ENCODE assay signal across 1 cellular context in the genomic region with DNA sequence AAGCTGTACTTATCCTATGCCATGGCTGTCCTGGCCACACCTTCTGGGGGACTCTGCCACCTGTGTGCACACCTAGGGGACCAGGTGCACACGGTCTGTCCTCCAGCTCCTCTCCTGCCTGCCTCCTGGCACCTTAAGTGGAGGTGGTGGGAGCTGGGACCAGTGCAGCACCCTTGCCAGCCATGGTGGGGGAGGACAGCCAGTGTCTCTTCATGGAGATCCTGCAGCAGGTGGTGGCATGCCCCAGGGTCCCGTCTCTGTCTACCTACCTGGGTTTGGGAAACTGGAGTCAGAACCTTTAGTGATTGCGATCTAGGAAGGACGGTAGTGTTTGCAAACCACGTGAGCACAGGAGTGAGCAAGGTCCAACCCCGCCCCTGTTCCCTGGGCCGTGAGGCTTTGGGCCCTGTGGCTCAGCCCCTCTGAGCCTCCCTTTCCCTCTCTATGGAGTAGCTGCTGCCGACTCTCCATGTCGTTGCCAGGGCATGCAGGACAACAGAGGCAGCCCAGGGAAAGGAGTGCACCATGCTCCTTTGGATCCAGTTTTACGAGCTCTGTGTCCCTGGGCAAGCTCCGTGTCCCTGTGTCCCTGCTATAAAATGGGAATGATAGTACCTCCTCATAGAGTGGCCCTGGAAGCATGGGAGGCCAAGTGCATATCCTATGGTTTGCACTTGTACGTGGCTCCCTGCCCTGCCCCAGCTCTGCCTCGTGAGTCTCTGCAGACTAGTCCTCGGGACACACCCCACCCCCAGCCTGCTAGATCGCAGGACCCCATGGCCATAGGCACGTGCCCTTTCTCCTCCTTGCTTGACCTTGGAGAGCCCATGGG.
TF ChIP-seq lines count a peak whose summit lies in the region.

No MANE protein-coding gene starts in this region.

TF ChIP-seq in HepG2, 621 proteins besides CTCF, POLR2A, EP300 and RAD21 (continued from another document and continues in another):
- TF ChIP-seq, protein P1, sequence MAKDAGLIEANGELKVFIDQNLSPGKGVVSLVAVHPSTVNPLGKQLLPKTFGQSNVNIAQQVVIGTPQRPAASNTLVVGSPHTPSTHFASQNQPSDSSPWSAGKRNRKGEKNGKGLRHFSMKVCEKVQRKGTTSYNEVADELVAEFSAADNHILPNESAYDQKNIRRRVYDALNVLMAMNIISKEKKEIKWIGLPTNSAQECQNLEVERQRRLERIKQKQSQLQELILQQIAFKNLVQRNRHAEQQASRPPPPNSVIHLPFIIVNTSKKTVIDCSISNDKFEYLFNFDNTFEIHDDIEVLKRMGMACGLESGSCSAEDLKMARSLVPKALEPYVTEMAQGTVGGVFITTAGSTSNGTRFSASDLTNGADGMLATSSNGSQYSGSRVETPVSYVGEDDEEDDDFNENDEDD (CRISPR knock-in tag; IDR thresholded peaks at IDR 0.05; ENCODE audit: borderline replicate concordance): peak; percentile 45; the same call in 1 of the 2 replicates
- TF ChIP-seq, protein P2, sequence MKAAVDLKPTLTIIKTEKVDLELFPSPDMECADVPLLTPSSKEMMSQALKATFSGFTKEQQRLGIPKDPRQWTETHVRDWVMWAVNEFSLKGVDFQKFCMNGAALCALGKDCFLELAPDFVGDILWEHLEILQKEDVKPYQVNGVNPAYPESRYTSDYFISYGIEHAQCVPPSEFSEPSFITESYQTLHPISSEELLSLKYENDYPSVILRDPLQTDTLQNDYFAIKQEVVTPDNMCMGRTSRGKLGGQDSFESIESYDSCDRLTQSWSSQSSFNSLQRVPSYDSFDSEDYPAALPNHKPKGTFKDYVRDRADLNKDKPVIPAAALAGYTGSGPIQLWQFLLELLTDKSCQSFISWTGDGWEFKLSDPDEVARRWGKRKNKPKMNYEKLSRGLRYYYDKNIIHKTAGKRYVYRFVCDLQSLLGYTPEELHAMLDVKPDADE (CRISPR knock-in tag; IDR thresholded peaks at IDR 0.05): no peak
- TF ChIP-seq, protein P3, sequence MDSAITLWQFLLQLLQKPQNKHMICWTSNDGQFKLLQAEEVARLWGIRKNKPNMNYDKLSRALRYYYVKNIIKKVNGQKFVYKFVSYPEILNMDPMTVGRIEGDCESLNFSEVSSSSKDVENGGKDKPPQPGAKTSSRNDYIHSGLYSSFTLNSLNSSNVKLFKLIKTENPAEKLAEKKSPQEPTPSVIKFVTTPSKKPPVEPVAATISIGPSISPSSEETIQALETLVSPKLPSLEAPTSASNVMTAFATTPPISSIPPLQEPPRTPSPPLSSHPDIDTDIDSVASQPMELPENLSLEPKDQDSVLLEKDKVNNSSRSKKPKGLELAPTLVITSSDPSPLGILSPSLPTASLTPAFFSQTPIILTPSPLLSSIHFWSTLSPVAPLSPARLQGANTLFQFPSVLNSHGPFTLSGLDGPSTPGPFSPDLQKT (CRISPR knock-in tag; IDR thresholded peaks at IDR 0.05; ENCODE audit: borderline replicate concordance): no peak
- TF ChIP-seq, protein P4, sequence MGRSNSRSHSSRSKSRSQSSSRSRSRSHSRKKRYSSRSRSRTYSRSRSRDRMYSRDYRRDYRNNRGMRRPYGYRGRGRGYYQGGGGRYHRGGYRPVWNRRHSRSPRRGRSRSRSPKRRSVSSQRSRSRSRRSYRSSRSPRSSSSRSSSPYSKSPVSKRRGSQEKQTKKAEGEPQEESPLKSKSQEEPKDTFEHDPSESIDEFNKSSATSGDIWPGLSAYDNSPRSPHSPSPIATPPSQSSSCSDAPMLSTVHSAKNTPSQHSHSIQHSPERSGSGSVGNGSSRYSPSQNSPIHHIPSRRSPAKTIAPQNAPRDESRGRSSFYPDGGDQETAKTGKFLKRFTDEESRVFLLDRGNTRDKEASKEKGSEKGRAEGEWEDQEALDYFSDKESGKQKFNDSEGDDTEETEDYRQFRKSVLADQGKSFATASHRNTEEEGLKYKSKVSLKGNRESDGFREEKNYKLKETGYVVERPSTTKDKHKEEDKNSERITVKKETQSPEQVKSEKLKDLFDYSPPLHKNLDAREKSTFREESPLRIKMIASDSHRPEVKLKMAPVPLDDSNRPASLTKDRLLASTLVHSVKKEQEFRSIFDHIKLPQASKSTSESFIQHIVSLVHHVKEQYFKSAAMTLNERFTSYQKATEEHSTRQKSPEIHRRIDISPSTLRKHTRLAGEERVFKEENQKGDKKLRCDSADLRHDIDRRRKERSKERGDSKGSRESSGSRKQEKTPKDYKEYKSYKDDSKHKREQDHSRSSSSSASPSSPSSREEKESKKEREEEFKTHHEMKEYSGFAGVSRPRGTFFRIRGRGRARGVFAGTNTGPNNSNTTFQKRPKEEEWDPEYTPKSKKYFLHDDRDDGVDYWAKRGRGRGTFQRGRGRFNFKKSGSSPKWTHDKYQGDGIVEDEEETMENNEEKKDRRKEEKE (IDR thresholded peaks at IDR 0.05): no peak
- no peak for TF ChIP-seq ZNF296 (CRISPR knock-in tag; conservative IDR thresholded peaks at IDR 0.05)
- TF ChIP-seq ZNF501 (CRISPR knock-in tag; IDR thresholded peaks at IDR 0.05): no peak
- TF ChIP-seq ZNF773 (CRISPR knock-in tag; IDR thresholded peaks at IDR 0.05; ENCODE audit: borderline replicate concordance): no peak
- TF ChIP-seq ZNF749 (CRISPR knock-in tag; IDR thresholded peaks at IDR 0.05; ENCODE audit: borderline replicate concordance): no peak
- no peak for TF ChIP-seq ZNF747 (CRISPR knock-in tag; IDR thresholded peaks at IDR 0.05; ENCODE audit: borderline replicate concordance)
- no peak for TF ChIP-seq SMARCE1 (IDR thresholded peaks at IDR 0.05; ENCODE audit: borderline replicate concordance)
- TF ChIP-seq, protein P5, sequence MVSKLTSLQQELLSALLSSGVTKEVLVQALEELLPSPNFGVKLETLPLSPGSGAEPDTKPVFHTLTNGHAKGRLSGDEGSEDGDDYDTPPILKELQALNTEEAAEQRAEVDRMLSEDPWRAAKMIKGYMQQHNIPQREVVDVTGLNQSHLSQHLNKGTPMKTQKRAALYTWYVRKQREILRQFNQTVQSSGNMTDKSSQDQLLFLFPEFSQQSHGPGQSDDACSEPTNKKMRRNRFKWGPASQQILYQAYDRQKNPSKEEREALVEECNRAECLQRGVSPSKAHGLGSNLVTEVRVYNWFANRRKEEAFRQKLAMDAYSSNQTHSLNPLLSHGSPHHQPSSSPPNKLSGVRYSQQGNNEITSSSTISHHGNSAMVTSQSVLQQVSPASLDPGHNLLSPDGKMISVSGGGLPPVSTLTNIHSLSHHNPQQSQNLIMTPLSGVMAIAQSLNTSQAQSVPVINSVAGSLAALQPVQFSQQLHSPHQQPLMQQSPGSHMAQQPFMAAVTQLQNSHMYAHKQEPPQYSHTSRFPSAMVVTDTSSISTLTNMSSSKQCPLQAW (CRISPR knock-in tag; IDR thresholded peaks at IDR 0.05): no peak; the same call in 1 of the 2 replicates
- TF ChIP-seq ZNF598 (CRISPR knock-in tag; IDR thresholded peaks at IDR 0.05; ENCODE audit: borderline replicate concordance): no peak; the same call in 1 of the 2 replicates
- TF ChIP-seq ERF (CRISPR knock-in tag; IDR thresholded peaks at IDR 0.05): 0 out of 2 replicates have a peak, but pooled peaks have one; percentile 13
- no peak for TF ChIP-seq MATR3 (CRISPR knock-in tag; IDR thresholded peaks at IDR 0.05)
- TF ChIP-seq NFE2L2 (IDR thresholded peaks at IDR 0.05; ENCODE audit: low read length): no peak
- TF ChIP-seq ZNF230 (CRISPR knock-in tag; IDR thresholded peaks at IDR 0.05): no peak
- TF ChIP-seq, protein P6, sequence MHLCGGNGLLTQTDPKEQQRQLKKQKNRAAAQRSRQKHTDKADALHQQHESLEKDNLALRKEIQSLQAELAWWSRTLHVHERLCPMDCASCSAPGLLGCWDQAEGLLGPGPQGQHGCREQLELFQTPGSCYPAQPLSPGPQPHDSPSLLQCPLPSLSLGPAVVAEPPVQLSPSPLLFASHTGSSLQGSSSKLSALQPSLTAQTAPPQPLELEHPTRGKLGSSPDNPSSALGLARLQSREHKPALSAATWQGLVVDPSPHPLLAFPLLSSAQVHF (CRISPR knock-in tag; IDR thresholded peaks at IDR 0.05): no peak
- TF ChIP-seq ZFP36L1 (CRISPR knock-in tag; IDR thresholded peaks at IDR 0.05): no peak
- TF ChIP-seq, protein P7, sequence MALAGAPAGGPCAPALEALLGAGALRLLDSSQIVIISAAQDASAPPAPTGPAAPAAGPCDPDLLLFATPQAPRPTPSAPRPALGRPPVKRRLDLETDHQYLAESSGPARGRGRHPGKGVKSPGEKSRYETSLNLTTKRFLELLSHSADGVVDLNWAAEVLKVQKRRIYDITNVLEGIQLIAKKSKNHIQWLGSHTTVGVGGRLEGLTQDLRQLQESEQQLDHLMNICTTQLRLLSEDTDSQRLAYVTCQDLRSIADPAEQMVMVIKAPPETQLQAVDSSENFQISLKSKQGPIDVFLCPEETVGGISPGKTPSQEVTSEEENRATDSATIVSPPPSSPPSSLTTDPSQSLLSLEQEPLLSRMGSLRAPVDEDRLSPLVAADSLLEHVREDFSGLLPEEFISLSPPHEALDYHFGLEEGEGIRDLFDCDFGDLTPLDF (CRISPR knock-in tag; IDR thresholded peaks at IDR 0.05): no peak
- TF ChIP-seq CCAR2 (optimal IDR thresholded peaks at IDR 0.05; ENCODE audit: low read depth, low read length): no peak
- no peak for TF ChIP-seq NONO (IDR thresholded peaks at IDR 0.05)
- TF ChIP-seq NONO (CRISPR knock-in tag; conservative IDR thresholded peaks at IDR 0.05): peak; percentile 78; the same call in 1 of the 2 replicates
- no peak for TF ChIP-seq ZNF543 (CRISPR knock-in tag; IDR thresholded peaks at IDR 0.05)
- no peak for TF ChIP-seq SIN3A (IDR thresholded peaks at IDR 0.05; ENCODE audit: borderline replicate concordance, low read depth, low read length)
- no peak for TF ChIP-seq BHLHE40 (IDR thresholded peaks at IDR 0.05; ENCODE audit: low read length)
- TF ChIP-seq, protein P8, sequence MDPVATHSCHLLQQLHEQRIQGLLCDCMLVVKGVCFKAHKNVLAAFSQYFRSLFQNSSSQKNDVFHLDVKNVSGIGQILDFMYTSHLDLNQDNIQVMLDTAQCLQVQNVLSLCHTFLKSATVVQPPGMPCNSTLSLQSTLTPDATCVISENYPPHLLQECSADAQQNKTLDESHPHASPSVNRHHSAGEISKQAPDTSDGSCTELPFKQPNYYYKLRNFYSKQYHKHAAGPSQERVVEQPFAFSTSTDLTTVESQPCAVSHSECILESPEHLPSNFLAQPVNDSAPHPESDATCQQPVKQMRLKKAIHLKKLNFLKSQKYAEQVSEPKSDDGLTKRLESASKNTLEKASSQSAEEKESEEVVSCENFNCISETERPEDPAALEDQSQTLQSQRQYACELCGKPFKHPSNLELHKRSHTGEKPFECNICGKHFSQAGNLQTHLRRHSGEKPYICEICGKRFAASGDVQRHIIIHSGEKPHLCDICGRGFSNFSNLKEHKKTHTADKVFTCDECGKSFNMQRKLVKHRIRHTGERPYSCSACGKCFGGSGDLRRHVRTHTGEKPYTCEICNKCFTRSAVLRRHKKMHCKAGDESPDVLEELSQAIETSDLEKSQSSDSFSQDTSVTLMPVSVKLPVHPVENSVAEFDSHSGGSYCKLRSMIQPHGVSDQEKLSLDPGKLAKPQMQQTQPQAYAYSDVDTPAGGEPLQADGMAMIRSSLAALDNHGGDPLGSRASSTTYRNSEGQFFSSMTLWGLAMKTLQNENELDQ (CRISPR knock-in tag; IDR thresholded peaks at IDR 0.05; ENCODE audit: borderline replicate concordance): no peak
- 0 out of 2 replicates have a peak, but pooled peaks have one; percentile 9 for TF ChIP-seq ZNF136 (CRISPR knock-in tag; IDR thresholded peaks at IDR 0.05; ENCODE audit: low read depth)
- TF ChIP-seq PCBP1 (IDR thresholded peaks at IDR 0.05; ENCODE audit: borderline replicate concordance, low read depth, low read length): no peak
- peak; percentile 54; the same call in 1 of the 2 replicates for TF ChIP-seq CBFB (CRISPR knock-in tag; IDR thresholded peaks at IDR 0.05)
- peak; percentile 43; the same call in 1 of the 2 replicates for TF ChIP-seq PITX1 (CRISPR knock-in tag; IDR thresholded peaks at IDR 0.05)
- TF ChIP-seq ZBTB8A (CRISPR knock-in tag; IDR thresholded peaks at IDR 0.05; ENCODE audit: borderline replicate concordance, low read depth): no peak
- TF ChIP-seq HMGA1 (CRISPR knock-in tag; conservative IDR thresholded peaks at IDR 0.05): no peak
- TF ChIP-seq GABPA (IDR thresholded peaks at IDR 0.05; ENCODE audit: low read depth, low read length): no peak
- no peak for TF ChIP-seq GABPA (CRISPR knock-in tag; IDR thresholded peaks at IDR 0.05; ENCODE audit: low read depth)
- TF ChIP-seq, protein P9, sequence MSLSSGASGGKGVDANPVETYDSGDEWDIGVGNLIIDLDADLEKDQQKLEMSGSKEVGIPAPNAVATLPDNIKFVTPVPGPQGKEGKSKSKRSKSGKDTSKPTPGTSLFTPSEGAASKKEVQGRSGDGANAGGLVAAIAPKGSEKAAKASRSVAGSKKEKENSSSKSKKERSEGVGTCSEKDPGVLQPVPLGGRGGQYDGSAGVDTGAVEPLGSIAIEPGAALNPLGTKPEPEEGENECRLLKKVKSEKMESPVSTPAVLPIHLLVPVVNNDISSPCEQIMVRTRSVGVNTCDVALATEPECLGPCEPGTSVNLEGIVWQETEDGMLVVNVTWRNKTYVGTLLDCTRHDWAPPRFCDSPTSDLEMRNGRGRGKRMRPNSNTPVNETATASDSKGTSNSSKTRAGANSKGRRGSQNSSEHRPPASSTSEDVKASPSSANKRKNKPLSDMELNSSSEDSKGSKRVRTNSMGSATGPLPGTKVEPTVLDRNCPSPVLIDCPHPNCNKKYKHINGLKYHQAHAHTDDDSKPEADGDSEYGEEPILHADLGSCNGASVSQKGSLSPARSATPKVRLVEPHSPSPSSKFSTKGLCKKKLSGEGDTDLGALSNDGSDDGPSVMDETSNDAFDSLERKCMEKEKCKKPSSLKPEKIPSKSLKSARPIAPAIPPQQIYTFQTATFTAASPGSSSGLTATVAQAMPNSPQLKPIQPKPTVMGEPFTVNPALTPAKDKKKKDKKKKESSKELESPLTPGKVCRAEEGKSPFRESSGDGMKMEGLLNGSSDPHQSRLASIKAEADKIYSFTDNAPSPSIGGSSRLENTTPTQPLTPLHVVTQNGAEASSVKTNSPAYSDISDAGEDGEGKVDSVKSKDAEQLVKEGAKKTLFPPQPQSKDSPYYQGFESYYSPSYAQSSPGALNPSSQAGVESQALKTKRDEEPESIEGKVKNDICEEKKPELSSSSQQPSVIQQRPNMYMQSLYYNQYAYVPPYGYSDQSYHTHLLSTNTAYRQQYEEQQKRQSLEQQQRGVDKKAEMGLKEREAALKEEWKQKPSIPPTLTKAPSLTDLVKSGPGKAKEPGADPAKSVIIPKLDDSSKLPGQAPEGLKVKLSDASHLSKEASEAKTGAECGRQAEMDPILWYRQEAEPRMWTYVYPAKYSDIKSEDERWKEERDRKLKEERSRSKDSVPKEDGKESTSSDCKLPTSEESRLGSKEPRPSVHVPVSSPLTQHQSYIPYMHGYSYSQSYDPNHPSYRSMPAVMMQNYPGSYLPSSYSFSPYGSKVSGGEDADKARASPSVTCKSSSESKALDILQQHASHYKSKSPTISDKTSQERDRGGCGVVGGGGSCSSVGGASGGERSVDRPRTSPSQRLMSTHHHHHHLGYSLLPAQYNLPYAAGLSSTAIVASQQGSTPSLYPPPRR (CRISPR knock-in tag; IDR thresholded peaks at IDR 0.05; ENCODE audit: borderline replicate concordance): peak; percentile 52; the same call in 1 of the 2 replicates
- 0 out of 2 replicates have a peak, but pooled peaks have one; percentile 7 for TF ChIP-seq ZBTB42 (CRISPR knock-in tag; IDR thresholded peaks at IDR 0.05)
- no peak; the same call in 1 of the 2 replicates for TF ChIP-seq PHF21A (CRISPR knock-in tag; IDR thresholded peaks at IDR 0.05)
